In the genomic region with DNA sequence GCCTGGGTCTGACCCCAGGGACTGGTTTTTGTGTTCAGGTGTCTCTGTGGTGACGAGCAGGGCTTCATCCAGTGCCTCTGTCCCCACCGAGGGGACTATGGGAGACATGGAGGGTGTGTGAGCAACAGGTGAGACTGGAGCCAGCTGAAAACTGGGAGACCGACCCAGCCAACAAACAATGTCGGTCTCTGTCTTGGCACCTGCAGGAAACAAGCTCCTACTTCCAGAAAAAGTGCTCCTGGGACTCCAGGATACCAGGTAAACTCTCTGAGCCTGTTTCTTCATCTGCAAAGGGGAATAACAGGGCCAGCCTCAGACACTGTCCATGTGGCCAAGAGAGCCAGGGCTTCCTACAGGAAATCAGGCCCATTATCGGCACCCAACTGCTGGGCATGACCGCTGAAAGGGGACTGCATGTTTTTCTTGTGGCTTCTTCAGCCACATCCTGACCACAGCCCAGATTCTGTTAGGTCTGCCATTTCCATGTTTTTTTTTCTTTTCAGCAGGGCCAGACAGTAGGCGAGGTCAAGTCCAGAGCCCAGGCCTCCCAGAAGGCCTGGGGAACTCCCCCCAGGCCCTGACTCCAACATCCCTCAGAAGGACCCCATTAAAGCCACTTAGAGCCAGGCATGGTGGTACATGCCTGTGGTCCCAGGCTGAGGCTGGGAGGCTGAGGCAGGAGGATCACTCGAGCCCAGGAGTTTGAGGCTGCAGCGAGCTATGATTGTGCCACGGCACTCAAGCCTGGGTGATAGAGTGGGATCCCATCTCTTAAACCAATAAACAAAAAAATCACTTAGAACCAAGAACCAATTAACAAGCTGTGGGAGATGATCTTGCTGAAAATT, we compare ENCODE assay signal across 1 cellular context.
TF ChIP-seq lines count a peak whose summit lies in the region.

No MANE protein-coding gene starts in this region.

TF ChIP-seq in endothelial cell of umbilical vein, 7 proteins besides CTCF, POLR2A, EP300 and RAD21:
- TF ChIP-seq, protein P1, sequence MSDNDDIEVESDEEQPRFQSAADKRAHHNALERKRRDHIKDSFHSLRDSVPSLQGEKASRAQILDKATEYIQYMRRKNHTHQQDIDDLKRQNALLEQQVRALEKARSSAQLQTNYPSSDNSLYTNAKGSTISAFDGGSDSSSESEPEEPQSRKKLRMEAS (IDR thresholded peaks at IDR 0.05; ENCODE audit: insufficient read depth, insufficient read length) = peak; percentile 18
- TF ChIP-seq POLR2AphosphoS5 (IDR thresholded peaks at IDR 0.05; ENCODE audit: insufficient read depth, low read depth, low read length) = no peak
